8 cellular contexts compared by ENCODE assay signal in genomic region chrX:53280703-53281320, GRCh38. TPM values are rescaled to one million over a fixed set of nuclear protein-coding genes. Genes with fewer than 3 reads are reported as not detected.
DNase-seq lines count a peak whose midpoint lies in the region; ATAC-seq and TF ChIP-seq lines count a peak whose summit lies in the region.

No MANE protein-coding gene starts in this region.

- H3K4me1 ChIP-seq in fibroblast of lung (ENCODE audit: control insufficient read depth, extremely low read depth, insufficient read depth, low read length): no peaks in the 10 kb centered on the region

- H3K4me1 Mint-ChIP-seq in naive thymus-derived CD8-positive, alpha-beta T cell: peaks cover 6 to 24% (median 21%) of the 10 kb centered on the region in 4 donors
- peaks cover 13% of the 10 kb centered on the region for H3K4me1 Mint-ChIP-seq in activated naive CD4-positive, alpha-beta T cell treated with anti-CD3 and anti-CD28 coated beads, Interleukin-2, amount 10 ng/mL, durations not matched to agents 7 days and 5 days

- peak overlapping the region in 1 of 10 donors; percentile 66 for H3K4me3 Mint-ChIP-seq in naive thymus-derived CD8-positive, alpha-beta T cell
- H3K4me3 Mint-ChIP-seq in activated naive CD4-positive, alpha-beta T cell treated with anti-CD3 and anti-CD28 coated beads, Interleukin-2, amount 10 ng/mL, durations not matched to agents 7 days and 5 days: no peak overlapping the region

- no peaks in the 10 kb centered on the region for H3K9me3 Mint-ChIP-seq in naive thymus-derived CD8-positive, alpha-beta T cell
- H3K9me3 Mint-ChIP-seq in activated naive CD4-positive, alpha-beta T cell treated with anti-CD3 and anti-CD28 coated beads, Interleukin-2, amount 10 ng/mL, durations not matched to agents 7 days and 5 days: no peaks in the 10 kb centered on the region

- no peak overlapping the region for H2AFZ ChIP-seq in fibroblast of lung (ENCODE audit: low read length)

- H3K4me2 ChIP-seq in fibroblast of lung (ENCODE audit: extremely low read depth, insufficient read depth, low read length): peak overlapping the region; percentile 75

- no peaks in the 10 kb centered on the region for H3K36me3 ChIP-seq in fibroblast of lung (ENCODE audit: control insufficient read depth, insufficient read depth, low read length)

- no peak for TF ChIP-seq CTCF in AG09309 (IDR thresholded peaks at IDR 0.05; ENCODE audit: control insufficient read depth, insufficient read depth, low read depth, low read length, missing control alignments)
- TF ChIP-seq CTCF in fibroblast of lung (conservative IDR thresholded peaks at IDR 0.05 in 1 of 2, IDR thresholded peaks at IDR 0.05 in 1 of 2; ENCODE audit: low read depth in 1 of 2, low read length in 2 of 2): no peak
- TF ChIP-seq CTCF in omental fat pad (IDR thresholded peaks at IDR 0.05): no peak

- POLR2A ChIA-PET in naive thymus-derived CD8-positive, alpha-beta T cell (lab: Charles Lee): interaction anchor here (0.6 kb wide), 1 partner anchor 19 kb away, joined by 3 read pairs; no protein-coding TSS in a partner anchor

- peaks cover 0 to 6% (median 0%) of the 10 kb centered on the region in 5 donors for H3K27me3 Mint-ChIP-seq in naive thymus-derived CD8-positive, alpha-beta T cell
- H3K27me3 Mint-ChIP-seq in activated naive CD4-positive, alpha-beta T cell treated with anti-CD3 and anti-CD28 coated beads, Interleukin-2, amount 10 ng/mL, durations not matched to agents 7 days and 5 days: peaks cover 19% of the 10 kb centered on the region

- peak overlapping the region; percentile 52 for H3K9ac ChIP-seq in fibroblast of lung (ENCODE audit: insufficient read depth, low read length)

- no peaks in the 10 kb centered on the region for H3K79me2 ChIP-seq in fibroblast of lung (ENCODE audit: control insufficient read depth, insufficient read depth, low read length)

- H3K36me3 Mint-ChIP-seq in naive thymus-derived CD8-positive, alpha-beta T cell: no peaks in the 10 kb centered on the region
- H3K36me3 Mint-ChIP-seq in activated naive CD4-positive, alpha-beta T cell treated with anti-CD3 and anti-CD28 coated beads, Interleukin-2, amount 10 ng/mL, durations not matched to agents 7 days and 5 days: no peaks in the 10 kb centered on the region

- no peaks in the 10 kb centered on the region for H3K9me3 ChIP-seq in fibroblast of lung (ENCODE audit: control insufficient read depth, insufficient read depth, low read depth, low read length)

- H4K20me1 ChIP-seq in fibroblast of lung (ENCODE audit: control insufficient read depth, extremely low read depth, insufficient read depth, low read length): no peaks in the 10 kb centered on the region

- peak overlapping the region; percentile 47 for H3K27ac ChIP-seq in fibroblast of lung (ENCODE audit: insufficient read depth, low read length)

- CTCF ChIA-PET in activated naive CD4-positive, alpha-beta T cell treated with anti-CD3 and anti-CD28 coated beads, Interleukin-2, amount 10 ng/mL, durations not matched to agents 7 days and 5 days (lab: Charles Lee): no interaction called here

- peak overlapping the region in 1 of 10 donors; percentile 65 for H3K27ac Mint-ChIP-seq in naive thymus-derived CD8-positive, alpha-beta T cell
- no peak overlapping the region for H3K27ac Mint-ChIP-seq in activated naive CD4-positive, alpha-beta T cell treated with anti-CD3 and anti-CD28 coated beads, Interleukin-2, amount 10 ng/mL, durations not matched to agents 7 days and 5 days

- no peaks in the 10 kb centered on the region for H3K27me3 ChIP-seq in fibroblast of lung (ENCODE audit: control insufficient read depth, insufficient read depth, low read length)

- DNase-seq in AG09309 (ENCODE audit: low read depth) (no peak), RKO (ENCODE audit: low spot score) (peak; percentile 56), fibroblast of lung (ENCODE audit: low read depth in 2 of 2) (peak; percentile 46 to 63), omental fat pad (ENCODE audit: low spot score) (no peak)
- DNase-seq in naive thymus-derived CD8-positive, alpha-beta T cell: no peak
- no peak for DNase-seq in stimulated activated CD4-positive, alpha-beta T cell treated with anti-CD3 and anti-CD28 coated beads, Interleukin-2, amount 100 ng/mL, for 48 hours
- DNase-seq in activated naive CD4-positive, alpha-beta T cell treated with anti-CD3 and anti-CD28 coated beads, Interleukin-2, amount 10 ng/mL, durations not matched to agents 7 days and 5 days: no peak

- H3K4me3 ChIP-seq in AG09309 (ENCODE audit: control insufficient read depth, low read depth, low read length): peak overlapping the region; percentile 56
- H3K4me3 ChIP-seq in fibroblast of lung (replicated peaks in 1 of 4; ENCODE audit: control extremely low read depth in 1 of 4, insufficient read depth in 1 of 4, low read depth in 3 of 4, low read length in 4 of 4): peak overlapping the region; percentile 31 to 56 (median 45)

- ATAC-seq in omental fat pad (ENCODE audit: low FRiP score) (peak; percentile 51), HG03439 (IDR thresholded peaks at IDR 0.05; ENCODE audit: unreplicated experiment) (no peak)
- ATAC-seq in naive thymus-derived CD8-positive, alpha-beta T cell: no peak

RNA-seq across cellular contexts. Expression of gene IQSEC2, which starts 0.6 kb away (rescaled TPM):
- total RNA-seq in fibroblast of lung (3.6 and 9.9 TPM in 2 replicates), omental fat pad (10 to 100 TPM; 12.2 to 14.8 (median 14.0) TPM)
- polyA plus RNA-seq in fibroblast of lung: 5.9 and 7.4 TPM in 2 replicates
- 14.1 and 18.9 TPM in 2 replicates for polyA plus RNA-seq in fibroblast of lung (2012)
- 31.8 and 32.2 TPM in 2 replicates for polyA minus RNA-seq in fibroblast of lung (ENCODE audit: low replicate concordance)
- total RNA-seq in naive thymus-derived CD8-positive, alpha-beta T cell: under 1 TPM; 0.36 to 0.66 TPM
- under 1 TPM; 0.08 to 0.17 (median 0.13) TPM for polyA plus RNA-seq in naive thymus-derived CD8-positive, alpha-beta T cell

RNA-seq across cellular contexts. Expression of gene KDM5C, which starts 55.8 kb away (rescaled TPM):
- total RNA-seq in fibroblast of lung: 65.5 and 83.6 TPM in 2 replicates
- 30.5 and 49.2 TPM in 2 replicates for polyA plus RNA-seq in fibroblast of lung
- polyA plus RNA-seq in fibroblast of lung (2012): 28.8 and 45.3 TPM in 2 replicates
- polyA minus RNA-seq in fibroblast of lung (ENCODE audit: low replicate concordance): 120 and 184 TPM in 2 replicates
- 100 to 1,000 TPM in 2 of 4 donors, 10 to 100 TPM in 2; 74.9 to 101 (median 93.1) TPM for total RNA-seq in omental fat pad
- 100 to 1,000 TPM; 147 to 153 TPM for total RNA-seq in naive thymus-derived CD8-positive, alpha-beta T cell
- polyA plus RNA-seq in naive thymus-derived CD8-positive, alpha-beta T cell: 10 to 100 TPM; 21.0 to 26.5 (median 23.6) TPM

Comparison
In these comparisons a context has a peak if more than half of its experiments do, and no peak if none do; other contexts are left out.
1. DNase-seq: peak in RKO (single experiment) and fibroblast of lung (2 of 2); none in AG09309 (single experiment), omental fat pad (single experiment), naive thymus-derived CD8-positive, alpha-beta T cell (0 of 10), stimulated activated CD4-positive, alpha-beta T cell treated with anti-CD3 and anti-CD28 coated beads, Interleukin-2, amount 100 ng/mL, for 48 hours (0 of 2) and activated naive CD4-positive, alpha-beta T cell treated with anti-CD3 and anti-CD28 coated beads, Interleukin-2, amount 10 ng/mL, durations not matched to agents 7 days and 5 days (single experiment).